Comparison of ENCODE assay signal across 17 cellular contexts in genomic region chr21:35987475-35987874, GRCh38.
A peak's percentile ranks its signal among the peaks of the same experiment; 100 is the strongest.
DNase-seq lines count a peak whose midpoint lies in the region; ATAC-seq and TF ChIP-seq lines count a peak whose summit lies in the region.
"Had no signal": no experiment of that assay in that cellular context is flagged by ENCODE, and none has a peak within 500 bp of the region (broad histone marks: within the 10 kb centered on the region; RNA-seq: fewer than 3 reads in every experiment).

No MANE protein-coding gene starts in this region.

- H3K4me3 ChIP-seq in hepatocyte (no peak overlapping the region), mucosa of stomach (ENCODE audit: low read length) (no peak overlapping the region), tibial nerve (no peak overlapping the region)
- H3K4me3 ChIP-seq: PC-9, SJCRH30 had no signal

- WGBS in hepatocyte (ENCODE audit: low lambda C conversion rate, missing lambda C conversion rate): 50% methylated on average over 5 of the region's 5 CpGs
- 69 to 73% methylated on average over 5 of the region's 5 CpGs for WGBS in tibial nerve, 2 donors

- no peaks in the 10 kb centered on the region for H4K20me1 ChIP-seq in hepatocyte (ENCODE audit: insufficient read depth, poor library complexity, severe bottlenecking)

- no peaks in the 10 kb centered on the region for H3K9me2 ChIP-seq in hepatocyte (replicated peaks; ENCODE audit: insufficient read depth)

- no peaks in the 10 kb centered on the region for H3K36me3 ChIP-seq in hepatocyte (replicated peaks; ENCODE audit: insufficient read depth, low read depth)
- H3K36me3 ChIP-seq in mucosa of stomach (ENCODE audit: control insufficient read depth, insufficient read depth, low read length): no peaks in the 10 kb centered on the region
- no peaks in the 10 kb centered on the region for H3K36me3 ChIP-seq in tibial nerve
- H3K36me3 ChIP-seq: SJCRH30 had no signal

- peak overlapping the region; percentile 17 for H3K9ac ChIP-seq in mucosa of stomach (ENCODE audit: low read length)

- TF ChIP-seq POLR2A in tibial nerve (IDR thresholded peaks at IDR 0.05): no peak

- H3K27ac ChIP-seq in hepatocyte (peak overlapping the region; percentile 55), tibial nerve (no peak overlapping the region)
- H3K27ac ChIP-seq: HL-60, PC-9, SJCRH30 had no signal

- DNase-seq in DMS79 treated with DMSO at 0.1 percent for 48 hours (lab: John Stamatoyannopoulos, UW) (peak; percentile 67), NCI-H146 treated with DMSO at 0.1 percent for 48 hours (lab: John Stamatoyannopoulos, UW; ENCODE audit: unreplicated experiment) (peak; percentile 3), hepatocyte (ENCODE audit: low spot score) (peak; percentile 30), mucosa of gallbladder (ENCODE audit: low spot score) (no peak), tibial nerve (ENCODE audit: low spot score in 2 of 2) (no peak), T-helper 1 cell (no peak)
- DNase-seq: Calu3; CD4-positive, CD25-positive, alpha-beta regulatory T cell; DMS53; GOT3; NCI-H1105; NCI-H774; PC-9; SJCRH30 had no signal

- H3K4me1 ChIP-seq in hepatocyte (ENCODE audit: insufficient read depth): peaks cover 15% of the 10 kb centered on the region
- peaks cover 50% of the 10 kb centered on the region for H3K4me1 ChIP-seq in mucosa of stomach (ENCODE audit: control insufficient read depth, insufficient read depth, low read length)
- peaks cover 0 to 26% (median 0%) of the 10 kb centered on the region in 4 donors for H3K4me1 ChIP-seq in tibial nerve
- H3K4me1 ChIP-seq: SJCRH30 had no signal

- H3K27me3 ChIP-seq in hepatocyte (no peaks in the 10 kb centered on the region), mucosa of stomach (ENCODE audit: control insufficient read depth, insufficient read depth, low read length) (no peaks in the 10 kb centered on the region), tibial nerve (no peaks in the 10 kb centered on the region)

- no peak for TF ChIP-seq EP300 in tibial nerve (IDR thresholded peaks at IDR 0.05)

- TF ChIP-seq CTCF in hepatocyte (IDR thresholded peaks at IDR 0.05; ENCODE audit: poor library complexity) (no peak), tibial nerve (IDR thresholded peaks at IDR 0.05) (no peak)

- no peak overlapping the region for H2AFZ ChIP-seq in hepatocyte
- H2AFZ ChIP-seq: PC-9 had no signal

- H3K79me2 ChIP-seq in hepatocyte: no peaks in the 10 kb centered on the region

- H3K9me3 ChIP-seq in hepatocyte (ENCODE audit: low read depth): no peaks in the 10 kb centered on the region
- no peaks in the 10 kb centered on the region for H3K9me3 ChIP-seq in mucosa of stomach (ENCODE audit: control insufficient read depth, low read length)
- H3K9me3 ChIP-seq in tibial nerve: peaks cover 0 to 8% (median 0%) of the 10 kb centered on the region in 4 donors
- H3K9me3 ChIP-seq: SJCRH30 had no signal

- no peak for ATAC-seq in GM21423 (IDR thresholded peaks at IDR 0.05; ENCODE audit: unreplicated experiment)

- no peak overlapping the region for H3K4me2 ChIP-seq in hepatocyte
- H3K4me2 ChIP-seq: PC-9 had no signal

Comparison
In these comparisons a context has a peak if more than half of its experiments do, and no peak if none do; other contexts are left out.
1. DNase-seq: peak in DMS79 treated with DMSO at 0.1 percent for 48 hours (single experiment), NCI-H146 treated with DMSO at 0.1 percent for 48 hours (single experiment) and hepatocyte (single experiment); none in mucosa of gallbladder (single experiment), tibial nerve (0 of 2) and T-helper 1 cell (0 of 5).